ENCODE assay signal across 23 cellular contexts in the genomic region with DNA sequence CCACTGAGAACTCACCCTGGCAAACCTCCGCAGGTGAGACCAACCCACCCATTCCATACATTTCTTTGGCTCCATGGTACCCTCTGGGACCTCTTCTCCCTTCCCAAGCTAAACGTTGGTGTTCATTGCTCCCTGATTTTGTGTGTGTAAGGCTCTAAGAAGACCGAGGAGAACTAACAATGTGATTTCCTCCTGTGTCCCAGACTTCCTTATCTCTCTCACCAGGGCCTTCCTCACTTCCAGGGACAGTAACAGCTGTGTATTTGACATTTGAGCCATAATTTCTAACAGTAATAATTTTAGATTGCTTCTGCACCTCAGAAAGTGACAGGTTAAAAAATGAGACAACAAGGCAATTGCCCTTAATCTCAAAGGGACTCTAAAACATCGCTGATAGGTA. TPM values are rescaled to one million over a fixed set of nuclear protein-coding genes. Genes with fewer than 3 reads are reported as not detected.
DNase-seq lines count a peak whose midpoint lies in the region; ATAC-seq and TF ChIP-seq lines count a peak whose summit lies in the region.
"Had no signal": no experiment of that assay in that cellular context is flagged by ENCODE, and none has a peak within 500 bp of the region (broad histone marks: within the 10 kb centered on the region; RNA-seq: fewer than 3 reads in every experiment).

No MANE protein-coding gene starts in this region.

- H3K14ac ChIP-seq in mesenchymal stem cell (ENCODE audit: low read length in 2 of 2): no peak overlapping the region

- POLR2A ChIA-PET in SK-N-SH (lab: Yijun Ruan, JAX): no interaction called here

- BruUV-seq in mammary epithelial cell (replicated peaks; lab: Mats Ljungman, UMichigan): no TSS peak

- H3K27ac ChIP-seq in SK-N-SH (ENCODE audit: low read depth in 2 of 2, low read length in 1 of 2) (peak overlapping the region in 1 of 2 experiments; percentile 41; a peak in 2 of 4 replicates), mammary epithelial cell (ENCODE audit: insufficient read depth, low read depth, low read length) (no peak overlapping the region), mesenchymal stem cell (ENCODE audit: low read length, poor library complexity, severe bottlenecking) (peak overlapping the region; percentile 75)
- H3K27ac ChIP-seq: 22Rv1, SK-N-MC had no signal

- ATAC-seq in SK-N-SH treated with all-trans-retinoic acid at 6 μM for 48 hours: no peak

- dilution Hi-C loops in mammary epithelial cell (cut with HindIII; ENCODE audit: low sequenced_read_pairs): loop anchor here (25.0 kb wide), 1 partner anchor 292 kb away; no protein-coding TSS in a partner anchor

- no peak overlapping the region for H4K91ac ChIP-seq in mesenchymal stem cell (ENCODE audit: low read length)

- no peak overlapping the region for H3K4me3 ChIP-seq in SK-N-SH (ENCODE audit: low read depth in 2 of 2, low read length in 1 of 2)
- no peak overlapping the region for H3K4me3 ChIP-seq in mammary epithelial cell (replicated peaks in 1 of 3; ENCODE audit: insufficient read depth in 1 of 3, low read depth in 2 of 3, low read length in 3 of 3)
- no peak overlapping the region for H3K4me3 ChIP-seq in mesenchymal stem cell (ENCODE audit: insufficient read depth in 1 of 2, low read depth in 1 of 2, low read length in 2 of 2)
- H3K4me3 ChIP-seq: HAP-1, SK-N-MC had no signal

- no peak overlapping the region for H3K23ac ChIP-seq in mesenchymal stem cell (ENCODE audit: low read length in 2 of 2)

- H3K4ac ChIP-seq in mesenchymal stem cell (ENCODE audit: low read depth in 1 of 2, low read length in 2 of 2): no peak overlapping the region

- H3K9me3 ChIP-seq in SK-N-SH: 0 out of 2 replicates have a peak, but pooled peaks cover 4% of the 10 kb centered on the region
- H3K9me3 ChIP-seq in mammary epithelial cell (replicated peaks; ENCODE audit: insufficient read depth, low read length): no peaks in the 10 kb centered on the region
- peaks cover 5% of the 10 kb centered on the region for H3K9me3 ChIP-seq in mesenchymal stem cell (ENCODE audit: control insufficient read depth, low read length)
- H3K9me3 ChIP-seq: HAP-1 had no signal

- peak overlapping the region; percentile 72 for H2AK5ac ChIP-seq in mesenchymal stem cell (ENCODE audit: low read length, severe bottlenecking)

- H3K9me2 ChIP-seq in SK-N-SH: no peaks in the 10 kb centered on the region

- H3K36me3 ChIP-seq in SK-N-SH (replicated peaks in 1 of 2; ENCODE audit: control insufficient read depth in 1 of 2, insufficient read depth in 2 of 2, low read length in 1 of 2) (no peaks in the 10 kb centered on the region), mammary epithelial cell (ENCODE audit: insufficient read depth, low read length) (no peaks in the 10 kb centered on the region), mesenchymal stem cell (ENCODE audit: control insufficient read depth in 1 of 2, insufficient read depth in 2 of 2, low read depth in 1 of 2, low read length in 2 of 2) (no peaks in the 10 kb centered on the region)
- H3K36me3 ChIP-seq: HAP-1 had no signal

- H3K27me3 ChIP-seq in SK-N-SH (ENCODE audit: insufficient read depth): no peaks in the 10 kb centered on the region
- H3K27me3 ChIP-seq in mammary epithelial cell (ENCODE audit: insufficient read depth, low read length): no peaks in the 10 kb centered on the region
- H3K27me3 ChIP-seq in mesenchymal stem cell (ENCODE audit: control insufficient read depth in 1 of 2, insufficient read depth in 1 of 2, low read length in 2 of 2): no peaks in the 10 kb centered on the region

- H2BK5ac ChIP-seq in mesenchymal stem cell (ENCODE audit: low read depth, low read length, poor library complexity, severe bottlenecking): peak overlapping the region; percentile 85

- no peaks in the 10 kb centered on the region for H3F3A ChIP-seq in SK-N-SH (replicated peaks; ENCODE audit: insufficient read depth)

- H3K79me2 ChIP-seq in SK-N-SH (ENCODE audit: insufficient read depth) (no peaks in the 10 kb centered on the region), mammary epithelial cell (ENCODE audit: insufficient read depth, low read length) (no peaks in the 10 kb centered on the region)

- DNase-seq in SK-N-SH (no peak), mammary epithelial cell (no peak), mesenchymal stem cell (no peak), cerebellar nuclear complex (lab: John Stamatoyannopoulos, UW) (no peak), NCI-H1436 (lab: John Stamatoyannopoulos, UW) (no peak), NCI-H82 (lab: John Stamatoyannopoulos, UW) (no peak), SIG-M5 (lab: John Stamatoyannopoulos, UW) (no peak)
- DNase-seq: DMS79 treated with DMSO at 0.1 percent for 48 hours, Kasumi-1, MM.1S, NCI-H1092 treated with DMSO at 0.1 percent for 48 hours, NCI-H1694, NCI-H2081 treated with DMSO at 0.1 percent for 48 hours, NCI-H748 treated with DMSO at 0.1 percent for 48 hours, Right ventricle myocardium superior had no signal

- CTCF ChIA-PET in SK-N-SH (lab: Yijun Ruan, JAX) (no interaction called here), mammary epithelial cell (lab: Charles Lee; ENCODE audit: low non-redundant PET) (no interaction called here)

- peak overlapping the region; percentile 3; the same call in 1 of the 2 replicates for H3K4me2 ChIP-seq in SK-N-SH
- no peak overlapping the region for H3K4me2 ChIP-seq in mammary epithelial cell (ENCODE audit: insufficient read depth, low read depth, low read length)
- H3K4me2 ChIP-seq in mesenchymal stem cell (ENCODE audit: low read length, poor library complexity, severe bottlenecking): no peak overlapping the region

- no peak overlapping the region for H3K18ac ChIP-seq in mesenchymal stem cell (ENCODE audit: low read depth in 1 of 2, low read length in 2 of 2)

- H3K79me1 ChIP-seq in mesenchymal stem cell (replicated peaks; ENCODE audit: low read length, poor library complexity, severe bottlenecking): no peaks in the 10 kb centered on the region

- no peak overlapping the region for H2BK15ac ChIP-seq in mesenchymal stem cell (ENCODE audit: low read depth, poor library complexity, severe bottlenecking)

- in situ Hi-C loops in mammary epithelial cell (cut with MboI; ENCODE audit: low sequenced_read_pairs in 2 of 2): no loop called here

- TF ChIP-seq CTCF in SK-N-SH (IDR thresholded peaks at IDR 0.05) (no peak), mammary epithelial cell (conservative IDR thresholded peaks at IDR 0.05 in 1 of 2, IDR thresholded peaks at IDR 0.05 in 1 of 2; ENCODE audit: extremely low read depth in 1 of 2, insufficient read depth in 1 of 2, low read depth in 1 of 2, low read length in 2 of 2) (no peak)

- H4K20me1 ChIP-seq in SK-N-SH (ENCODE audit: insufficient read depth) (no peaks in the 10 kb centered on the region), mammary epithelial cell (ENCODE audit: insufficient read depth, low read length) (no peaks in the 10 kb centered on the region)

- intact Hi-C loops in mammary epithelial cell (cut with micrococcal nuclease): loop anchor here (5.0 to 10.0 kb wide), 2 partner anchors 187 to 290 kb away; a partner anchor contains a TSS

- TF ChIP-seq RAD21 in SK-N-SH (IDR thresholded peaks at IDR 0.05; ENCODE audit: low read length): no peak

- H2BK120ac ChIP-seq in mesenchymal stem cell (ENCODE audit: low read depth, low read length): no peak overlapping the region

- H2AFZ ChIP-seq in SK-N-SH (ENCODE audit: low read depth): peak overlapping the region; percentile 53
- peak overlapping the region; percentile 54 for H2AFZ ChIP-seq in mammary epithelial cell (ENCODE audit: low read depth, low read length)
- H2AFZ ChIP-seq in mesenchymal stem cell (ENCODE audit: low read depth, low read length): no peak overlapping the region

- H3K9ac ChIP-seq in SK-N-SH: peak overlapping the region; percentile 26; the same call in 1 of the 2 replicates
- H3K9ac ChIP-seq in mammary epithelial cell (ENCODE audit: insufficient read depth, low read length): no peak overlapping the region
- no peak overlapping the region for H3K9ac ChIP-seq in mesenchymal stem cell (ENCODE audit: low read length)

- no peak for TF ChIP-seq EP300 in SK-N-SH (IDR thresholded peaks at IDR 0.05; ENCODE audit: borderline replicate concordance in 1 of 2, low read depth in 1 of 2, low read length in 1 of 2)

- H3K4me1 ChIP-seq in SK-N-SH (ENCODE audit: control insufficient read depth in 1 of 2, insufficient read depth in 2 of 2, low read depth in 1 of 2, low read length in 1 of 2): peaks cover 0 to 5% of the 10 kb centered on the region in 2 experiments; a peak in 3 of 4 replicates
- H3K4me1 ChIP-seq in mammary epithelial cell (ENCODE audit: insufficient read depth, low read length): peaks cover 23% of the 10 kb centered on the region
- H3K4me1 ChIP-seq in mesenchymal stem cell (ENCODE audit: control insufficient read depth, insufficient read depth, low read depth, low read length): peaks cover 11% of the 10 kb centered on the region
- H3K4me1 ChIP-seq: HAP-1 had no signal

- no peak overlapping the region for H2BK12ac ChIP-seq in mesenchymal stem cell (ENCODE audit: low read length in 2 of 2)

- WGBS in SK-N-SH (ENCODE audit: low lambda C conversion rate): 4% methylated on average over 4 of the region's 4 CpGs
- WGBS in mammary epithelial cell (ENCODE audit: low coverage, missing lambda C conversion rate): 58% methylated on average over 4 of the region's 4 CpGs
- WGBS in mesenchymal stem cell: 55% methylated on average over 3 of the region's 4 CpGs

- H4K8ac ChIP-seq in mesenchymal stem cell (ENCODE audit: low read length): no peak overlapping the region

TF ChIP-seq in SK-N-SH, 30 proteins besides CTCF, POLR2A, EP300 and RAD21 (continues in another document):
- TF ChIP-seq NFIC (IDR thresholded peaks at IDR 0.05; ENCODE audit: borderline replicate concordance) (no peak), ELF1 (IDR thresholded peaks at IDR 0.05) (no peak), FOXJ3 (CRISPR knock-in tag; IDR thresholded peaks at IDR 0.05) (no peak), SIN3A (IDR thresholded peaks at IDR 0.05; ENCODE audit: borderline replicate concordance, low read depth, low read length) (no peak)

TF ChIP-seq in SK-N-SH treated with all-trans-retinoic acid at 6 μM for 48 hours, 23 proteins besides CTCF, POLR2A, EP300 and RAD21 (continues in another document):
- TF ChIP-seq ZFP30 (CRISPR knock-in tag; IDR thresholded peaks at IDR 0.05) (no peak), ARNTL (CRISPR knock-in tag; IDR thresholded peaks at IDR 0.05; ENCODE audit: borderline replicate concordance, low read depth) (no peak), RARB (CRISPR knock-in tag; IDR thresholded peaks at IDR 0.05) (no peak)

RNA-seq across cellular contexts. Expression of a gene that starts 7.4 kb away (rescaled TPM):
- not detected in 2 replicates for polyA plus RNA-seq in SK-N-SH (2012; rRNA removed)
- not detected in 2 replicates for polyA plus RNA-seq in SK-N-SH (2012; cell fraction: cytosol; rRNA removed)
- not detected in 2 replicates for polyA plus RNA-seq in SK-N-SH (2012; cell fraction: nucleus; rRNA removed)
- total RNA-seq in mammary epithelial cell: not detected
- not detected for polyA plus RNA-seq in mammary epithelial cell
- polyA minus RNA-seq in mammary epithelial cell: not detected
- not detected for polyA plus RNA-seq in mesenchymal stem cell (2013, experiment 1 of 2)
- polyA plus RNA-seq in mesenchymal stem cell (2013, experiment 2 of 2): not detected
- total RNA-seq: NCI-H460, OCI-LY7 had no signal
- polyA plus RNA-seq: AG04450, CD14-positive monocyte had no signal

RNA-seq across cellular contexts. Expression of a gene that starts 59.2 kb away (rescaled TPM):
- polyA plus RNA-seq in SK-N-SH (2012; rRNA removed): not detected in 2 replicates
- polyA plus RNA-seq in SK-N-SH (2012; cell fraction: cytosol; rRNA removed): not detected in 2 replicates
- not detected in 2 replicates for polyA plus RNA-seq in SK-N-SH (2012; cell fraction: nucleus; rRNA removed)
- total RNA-seq in mammary epithelial cell: not detected
- polyA plus RNA-seq in mammary epithelial cell: not detected
- polyA minus RNA-seq in mammary epithelial cell: not detected
- not detected for polyA plus RNA-seq in mesenchymal stem cell (2013, experiment 1 of 2)
- polyA plus RNA-seq in mesenchymal stem cell (2013, experiment 2 of 2): not detected
- total RNA-seq: NCI-H460, OCI-LY7, Right ventricle myocardium superior had no signal
- polyA plus RNA-seq: AG04450, CD14-positive monocyte had no signal
